26 cellular contexts compared by ENCODE assay signal in the genomic region with DNA sequence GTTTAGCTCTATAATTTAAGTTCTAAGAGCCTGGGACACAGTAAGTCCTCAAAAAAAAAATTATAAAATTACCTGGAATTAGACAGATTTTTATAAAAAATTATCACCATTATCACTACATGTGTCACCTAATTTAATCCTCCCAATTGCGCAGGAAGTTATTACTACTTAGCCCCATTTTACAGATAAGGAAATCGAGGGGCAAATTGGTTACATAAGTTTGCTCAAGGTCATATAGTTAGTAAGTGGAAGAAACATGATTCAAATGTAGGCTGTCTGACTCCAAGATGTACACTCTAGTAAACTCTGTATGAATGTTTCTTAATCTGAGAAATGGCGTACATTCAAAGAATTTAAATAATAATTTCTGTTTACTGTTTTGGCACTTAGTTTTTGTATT. TPM values are rescaled to one million over a fixed set of nuclear protein-coding genes. Genes with fewer than 3 reads are reported as not detected.
DNase-seq lines count a peak whose midpoint lies in the region; ATAC-seq, FAIRE-seq and TF ChIP-seq lines count a peak whose summit lies in the region.
"Had no signal": no experiment of that assay in that cellular context is flagged by ENCODE, and none has a peak within 500 bp of the region (broad histone marks: within the 10 kb centered on the region; RNA-seq: fewer than 3 reads in every experiment).

No MANE protein-coding gene starts in this region.

- no peaks in the 10 kb centered on the region for H3K9me2 ChIP-seq in Loucy (replicated peaks; ENCODE audit: low read depth, low read length)
- H3K9me2 ChIP-seq in PC-9 (ENCODE audit: insufficient read depth), result no peaks in the 10 kb centered on the region

- peaks cover 67% of the 10 kb centered on the region for H3K4me1 ChIP-seq in Loucy (ENCODE audit: insufficient read depth, low read length, poor library complexity, severe bottlenecking)
- peaks cover 33% of the 10 kb centered on the region; the same call in 1 of the 2 replicates for H3K4me1 ChIP-seq in PC-9 (replicated peaks; ENCODE audit: insufficient read depth)
- peaks cover 21% of the 10 kb centered on the region for H3K4me1 ChIP-seq in endodermal cell (ENCODE audit: control insufficient read depth, insufficient read depth, low read length)
- peaks cover 26% of the 10 kb centered on the region for H3K4me1 ChIP-seq in CD8-positive, alpha-beta T cell (ENCODE audit: insufficient read depth, low read length)

- no peak for TF ChIP-seq CTCF in natural killer cell (IDR thresholded peaks at IDR 0.05)
- TF ChIP-seq CTCF in Loucy (conservative IDR thresholded peaks at IDR 0.05; ENCODE audit: low read length), result no peak
- no peak for TF ChIP-seq CTCF in PC-9 (conservative IDR thresholded peaks at IDR 0.05)
- no peak for TF ChIP-seq CTCF in endodermal cell (conservative IDR thresholded peaks at IDR 0.05)
- TF ChIP-seq CTCF in CD8-positive, alpha-beta T cell (IDR thresholded peaks at IDR 0.05), result no peak

- H3K9me3 ChIP-seq in Loucy (ENCODE audit: insufficient read depth, low read depth, low read length) (no peaks in the 10 kb centered on the region), PC-9 (ENCODE audit: insufficient read depth, low read depth) (no peaks in the 10 kb centered on the region), endodermal cell (ENCODE audit: control insufficient read depth, low read length) (no peaks in the 10 kb centered on the region)
- H3K9me3 ChIP-seq in CD8-positive, alpha-beta T cell (ENCODE audit: low read length), result no peaks in the 10 kb centered on the region
- H3K9me3 ChIP-seq: BLaER1, Peyer's patch had no signal

- peak overlapping the region; percentile 91 for H3K4me3 ChIP-seq in Loucy (ENCODE audit: low read length, poor library complexity, severe bottlenecking)
- H3K4me3 ChIP-seq in PC-9, result 0 out of 2 replicates have a peak overlapping the region, but pooled peaks have one; percentile 88
- H3K4me3 ChIP-seq in endodermal cell (ENCODE audit: low read length), result peak overlapping the region; percentile 94
- no peak overlapping the region for H3K4me3 ChIP-seq in CD8-positive, alpha-beta T cell (ENCODE audit: low read depth, low read length)
- H3K4me3 ChIP-seq: BLaER1, Peyer's patch had no signal

- H3K27me3 ChIP-seq in Loucy (ENCODE audit: insufficient read depth, low read length, poor library complexity, severe bottlenecking), result no peaks in the 10 kb centered on the region
- no peaks in the 10 kb centered on the region for H3K27me3 ChIP-seq in PC-9 (ENCODE audit: insufficient read depth, low read depth)
- H3K27me3 ChIP-seq in endodermal cell (ENCODE audit: control insufficient read depth, insufficient read depth, low read length, poor library complexity, severe bottlenecking), result peaks cover 7% of the 10 kb centered on the region
- H3K27me3 ChIP-seq in CD8-positive, alpha-beta T cell (ENCODE audit: insufficient read depth, low read length), result peaks cover 10% of the 10 kb centered on the region

- no peak for ATAC-seq in natural killer cell
- no peak for ATAC-seq in natural killer cell treated with Interleukin-12 subunit alpha and Interleukin-12 subunit beta and Interleukin-15 and Interleukin-18, amount 100 ng/mL, for 72 hours
- ATAC-seq in CD8-positive, alpha-beta T cell, result no peak

- intact Hi-C loops in natural killer cell (cut with micrococcal nuclease) (no loop called here), PC-9 (cut with micrococcal nuclease; ENCODE audit: unreplicated experiment) (no loop called here)
- intact Hi-C loops in CD8-positive, alpha-beta T cell (cut with DNase I, micrococcal nuclease), result loop anchor here in 1 of 2 experiments (5.0 kb wide), 1 partner anchor 349 kb away; the partner anchor contains the start of gene MRM1

- POLR2A ChIA-PET in PC-9 (lab: Charles Lee; ENCODE audit: unreplicated experiment), result interaction anchor here (0.6 to 0.7 kb wide), 2 partner anchors 16 to 56 kb away, joined by 3 to 4 read pairs; no protein-coding TSS in a partner anchor
- POLR2A ChIA-PET in CD8-positive, alpha-beta T cell (lab: Charles Lee), result no interaction called here

- H3F3A ChIP-seq in Loucy (ENCODE audit: low read depth), result no peaks in the 10 kb centered on the region
- H3F3A ChIP-seq in PC-9 (ENCODE audit: insufficient read depth, low read depth), result peaks cover 10% of the 10 kb centered on the region

- H3K9ac ChIP-seq in Loucy (ENCODE audit: low read depth, low read length, poor library complexity, severe bottlenecking) (peak overlapping the region; percentile 89), endodermal cell (ENCODE audit: extremely low read depth, low read length, poor library complexity, severe bottlenecking) (no peak overlapping the region)
- H3K9ac ChIP-seq: BLaER1 had no signal

- H2AFZ ChIP-seq in Loucy (ENCODE audit: low read length) (no peak overlapping the region), PC-9 (no peak overlapping the region)

- H3K79me2 ChIP-seq in Loucy (ENCODE audit: insufficient read depth, low read length) (peaks cover 70% of the 10 kb centered on the region), PC-9 (ENCODE audit: low read depth) (peaks cover 51% of the 10 kb centered on the region)

- H3K36me3 ChIP-seq in Loucy (ENCODE audit: insufficient read depth, low read length) (peaks cover 34% of the 10 kb centered on the region; the same call in 1 of the 2 replicates), PC-9 (ENCODE audit: low read depth) (peaks cover 35% of the 10 kb centered on the region), endodermal cell (ENCODE audit: control insufficient read depth, insufficient read depth, low read length) (peaks cover 58% of the 10 kb centered on the region)
- H3K36me3 ChIP-seq in CD8-positive, alpha-beta T cell (ENCODE audit: insufficient read depth, low read length), result peaks cover 21% of the 10 kb centered on the region

- H3K4me3 Mint-ChIP-seq in natural killer cell (peak overlapping the region; percentile 29), endodermal cell (no peak overlapping the region)
- H3K4me3 Mint-ChIP-seq in natural killer cell treated with Interleukin-12 subunit alpha and Interleukin-12 subunit beta and Interleukin-15 and Interleukin-18, amount 100 ng/mL, for 72 hours, result no peak overlapping the region
- no peak overlapping the region for H3K4me3 Mint-ChIP-seq in CD8-positive, alpha-beta T cell

- H3K9me3 Mint-ChIP-seq in natural killer cell (no peaks in the 10 kb centered on the region), endodermal cell (no peaks in the 10 kb centered on the region)
- H3K9me3 Mint-ChIP-seq in natural killer cell treated with Interleukin-12 subunit alpha and Interleukin-12 subunit beta and Interleukin-15 and Interleukin-18, amount 100 ng/mL, for 72 hours, result no peaks in the 10 kb centered on the region
- H3K9me3 Mint-ChIP-seq in CD8-positive, alpha-beta T cell, result no peaks in the 10 kb centered on the region
- H3K9me3 Mint-ChIP-seq: T-helper 1 cell treated with Interleukin-12 subunit alpha and Interleukin-12 subunit beta and Interleukin-4 antibody, amounts not matched to agents 30 μg/mL and 1 μg/mL, for 36 hours had no signal

- no peak for FAIRE-seq in HTR-8/SVneo (lab: Jason Lieb, UNC)
- FAIRE-seq: H54 had no signal

- H3K27me3 Mint-ChIP-seq in natural killer cell (ENCODE audit: low read depth in 2 of 2) (peaks cover 11 to 12% of the 10 kb centered on the region in 2 donors), endodermal cell (ENCODE audit: insufficient read depth) (peaks cover 13% of the 10 kb centered on the region)
- peaks cover 7 to 14% of the 10 kb centered on the region in 2 donors for H3K27me3 Mint-ChIP-seq in natural killer cell treated with Interleukin-12 subunit alpha and Interleukin-12 subunit beta and Interleukin-15 and Interleukin-18, amount 100 ng/mL, for 72 hours
- peaks cover 11% of the 10 kb centered on the region for H3K27me3 Mint-ChIP-seq in CD8-positive, alpha-beta T cell (ENCODE audit: low read depth)

- DNase-seq in natural killer cell (no peak), PC-9 (no peak), endodermal cell (no peak), HTR-8/SVneo (ENCODE audit: insufficient read length, low spot score) (no peak), NCI-H748 (lab: John Stamatoyannopoulos, UW; ENCODE audit: unreplicated experiment) (no peak)
- no peak for DNase-seq in natural killer cell treated with Interleukin-12 subunit alpha and Interleukin-12 subunit beta and Interleukin-15 and Interleukin-18, amount 100 ng/mL, for 72 hours (ENCODE audit: low spot score)
- no peak for DNase-seq in CD8-positive, alpha-beta T cell
- DNase-seq: CD8-positive, alpha-beta memory T cell; DMS 273 treated with DMSO at 0.1 percent for 48 hours; DMS79; IMR-90; MV-4-11; NCI-H1105 treated with DMSO at 0.1 percent for 48 hours; NCI-H146; NCI-H1930; NCI-H2107; NCI-H524; NCI-H82; Peyer's patch; SHP77 treated with DMSO at 0.1 percent for 48 hours; T-helper 9 cell had no signal

- H3K27ac Mint-ChIP-seq in natural killer cell (no peak overlapping the region), endodermal cell (no peak overlapping the region)
- no peak overlapping the region for H3K27ac Mint-ChIP-seq in natural killer cell treated with Interleukin-12 subunit alpha and Interleukin-12 subunit beta and Interleukin-15 and Interleukin-18, amount 100 ng/mL, for 72 hours
- H3K27ac Mint-ChIP-seq in CD8-positive, alpha-beta T cell, result no peak overlapping the region
- H3K27ac Mint-ChIP-seq: T-helper 1 cell treated with Interleukin-12 subunit alpha and Interleukin-12 subunit beta and Interleukin-4 antibody, amounts not matched to agents 30 μg/mL and 1 μg/mL, for 36 hours had no signal

- peaks cover 59 to 66% of the 10 kb centered on the region in 2 donors for H3K4me1 Mint-ChIP-seq in natural killer cell
- peaks cover 52 to 56% of the 10 kb centered on the region in 2 donors for H3K4me1 Mint-ChIP-seq in natural killer cell treated with Interleukin-12 subunit alpha and Interleukin-12 subunit beta and Interleukin-15 and Interleukin-18, amount 100 ng/mL, for 72 hours (ENCODE audit: low read depth in 2 of 2)
- peaks cover 38% of the 10 kb centered on the region for H3K4me1 Mint-ChIP-seq in endodermal cell
- peaks cover 67% of the 10 kb centered on the region for H3K4me1 Mint-ChIP-seq in CD8-positive, alpha-beta T cell (ENCODE audit: low read depth)

- H4K20me1 ChIP-seq in Loucy (ENCODE audit: insufficient read depth, low read length, poor library complexity, severe bottlenecking) (peaks cover 52% of the 10 kb centered on the region), PC-9 (ENCODE audit: insufficient read depth) (peaks cover 19% of the 10 kb centered on the region; the same call in 1 of the 2 replicates)

- no TSS peak for BruUV-seq in PC-9 (replicated peaks; lab: Mats Ljungman, UMichigan)

- H3K36me3 Mint-ChIP-seq in natural killer cell (peaks cover 24% of the 10 kb centered on the region), endodermal cell (ENCODE audit: low read depth) (peaks cover 59% of the 10 kb centered on the region)
- peaks cover 37% of the 10 kb centered on the region for H3K36me3 Mint-ChIP-seq in natural killer cell treated with Interleukin-12 subunit alpha and Interleukin-12 subunit beta and Interleukin-15 and Interleukin-18, amount 100 ng/mL, for 72 hours
- H3K36me3 Mint-ChIP-seq in CD8-positive, alpha-beta T cell, result peaks cover 75% of the 10 kb centered on the region

- H3K27ac ChIP-seq in PC-9 (no peak overlapping the region), endodermal cell (ENCODE audit: low read depth, low read length) (no peak overlapping the region)
- H3K27ac ChIP-seq in CD8-positive, alpha-beta T cell (ENCODE audit: low read depth, low read length), result no peak overlapping the region
- H3K27ac ChIP-seq: BLaER1, Peyer's patch had no signal

- 95% methylated on average over 3 of the region's 3 CpGs; no CpG with 5 or more reads in 1 of the 2 experiments for WGBS in endodermal cell (ENCODE audit: insufficient coverage in 1 of 2, insufficient read length in 1 of 2), 2 experiments

- CTCF ChIA-PET in PC-9 (lab: Charles Lee), result no interaction called here
- CTCF ChIA-PET in CD8-positive, alpha-beta T cell (lab: Charles Lee), result no interaction called here

- H3K4me2 ChIP-seq in Loucy (ENCODE audit: low read depth, low read length, poor library complexity, severe bottlenecking), result peak overlapping the region; percentile 96
- peak overlapping the region; percentile 93 for H3K4me2 ChIP-seq in PC-9

RNA-seq across cellular contexts. Expression of gene AATF, which starts 2.6 kb away (rescaled TPM):
- total RNA-seq in natural killer cell (10 to 100 TPM; 60.1 to 67.2 (median 63.2) TPM), PC-9 (2021) (71.4 and 79.6 TPM in 2 replicates), endodermal cell (10 to 100 TPM; 90.7 TPM)
- 100 to 1,000 TPM in 1 of 2 donors, 10 to 100 TPM in 1; 95.0 to 114 TPM for total RNA-seq in natural killer cell treated with Interleukin-12 subunit alpha and Interleukin-12 subunit beta and Interleukin-15 and Interleukin-18, amount 100 ng/mL, for 72 hours
- 37.6 TPM for polyA plus RNA-seq in endodermal cell (2013, experiment 1 of 2)
- 34.2 TPM for polyA plus RNA-seq in endodermal cell (2013, experiment 2 of 2)
- total RNA-seq in CD8-positive, alpha-beta T cell, result 10 to 100 TPM; 49.5 to 51.5 TPM

RNA-seq across cellular contexts. Expression of gene LHX1, which starts 14.1 kb away (rescaled TPM):
- total RNA-seq in natural killer cell, result not detected
- under 1 TPM in 1 of 2 donors, not detected in 1; 0.24 TPM for total RNA-seq in natural killer cell treated with Interleukin-12 subunit alpha and Interleukin-12 subunit beta and Interleukin-15 and Interleukin-18, amount 100 ng/mL, for 72 hours
- 9.1 and 12.3 TPM in 2 replicates for total RNA-seq in PC-9 (2021)
- 100 to 1,000 TPM in 1 of 2 donors, 10 to 100 TPM in 1; 85.9 to 259 TPM for total RNA-seq in endodermal cell
- polyA plus RNA-seq in endodermal cell (2013, experiment 1 of 2), result 9.7 TPM
- 17.6 TPM for polyA plus RNA-seq in endodermal cell (2013, experiment 2 of 2)
- not detected for total RNA-seq in CD8-positive, alpha-beta T cell
- total RNA-seq: IMR-90, Peyer's patch had no signal
- polyA plus RNA-seq: AG04450; CD8-positive, alpha-beta memory T cell; IMR-90 had no signal
